ENCODE assay signal across 31 cellular contexts in the genomic region with DNA sequence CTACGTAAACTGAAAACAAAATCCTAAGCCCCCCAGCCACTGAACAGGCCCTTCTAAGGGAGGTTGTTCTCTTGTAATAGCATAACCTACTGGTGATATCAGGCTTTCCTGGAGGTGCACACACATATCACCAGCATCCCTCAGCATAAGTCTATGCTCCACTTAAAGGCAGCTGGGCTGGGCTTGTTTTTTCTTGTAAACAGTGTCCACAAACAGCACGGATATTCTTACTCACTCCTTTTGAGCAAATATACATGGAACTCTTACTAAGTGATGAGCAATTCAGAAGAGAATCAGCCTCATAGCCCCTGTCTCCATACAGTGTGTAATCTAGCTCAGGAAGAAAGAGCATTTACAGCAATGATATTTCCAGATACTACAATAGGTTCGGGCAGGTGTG. TPM values are rescaled to one million over a fixed set of nuclear protein-coding genes. Genes with fewer than 3 reads are reported as not detected.
"Had no signal": no experiment of that assay in that cellular context is flagged by ENCODE, and none has a peak within 500 bp of the region (broad histone marks: within the 10 kb centered on the region; RNA-seq: fewer than 3 reads in every experiment).

No MANE protein-coding gene starts in this region.

- H3K27ac ChIP-seq: colonic mucosa, esophagus squamous epithelium, left lung, psoas muscle, sigmoid colon, testis, tibial artery had no signal

- H3K27ac Mint-ChIP-seq: dendritic cell treated with granulocyte-macrophage colony-stimulating factor and Interleukin-4, amounts not matched to agents 40 ng/mL and 50 ng/mL, for 4 days; endodermal cell; naive thymus-derived CD8-positive, alpha-beta T cell; nephron progenitor cell; stimulated activated memory B cell treated with anti-CD40 and anti-IgM and Interleukin-4, amounts not matched to agents 10 μg/mL and 1 μg/mL and 100 μg/mL, for 72 hours; type B pancreatic cell had no signal

- H3K9me3 Mint-ChIP-seq: dendritic cell treated with granulocyte-macrophage colony-stimulating factor and Interleukin-4, amounts not matched to agents 40 ng/mL and 50 ng/mL, for 4 days; endodermal cell; naive thymus-derived CD8-positive, alpha-beta T cell; nephron progenitor cell; stimulated activated memory B cell treated with anti-CD40 and anti-IgM and Interleukin-4, amounts not matched to agents 10 μg/mL and 1 μg/mL and 100 μg/mL, for 72 hours; type B pancreatic cell had no signal

- H3K27me3 ChIP-seq: colonic mucosa, testis had no signal

- H3K4me3 Mint-ChIP-seq: dendritic cell treated with granulocyte-macrophage colony-stimulating factor and Interleukin-4, amounts not matched to agents 40 ng/mL and 50 ng/mL, for 4 days; endodermal cell; naive thymus-derived CD8-positive, alpha-beta T cell; nephron progenitor cell; stimulated activated memory B cell treated with anti-CD40 and anti-IgM and Interleukin-4, amounts not matched to agents 10 μg/mL and 1 μg/mL and 100 μg/mL, for 72 hours; type B pancreatic cell had no signal

- H3K4me1 Mint-ChIP-seq: naive thymus-derived CD8-positive, alpha-beta T cell; nephron progenitor cell; stimulated activated memory B cell treated with anti-CD40 and anti-IgM and Interleukin-4, amounts not matched to agents 10 μg/mL and 1 μg/mL and 100 μg/mL, for 72 hours had no signal

- H3K36me3 Mint-ChIP-seq: naive thymus-derived CD8-positive, alpha-beta T cell; stimulated activated memory B cell treated with anti-CD40 and anti-IgM and Interleukin-4, amounts not matched to agents 10 μg/mL and 1 μg/mL and 100 μg/mL, for 72 hours; type B pancreatic cell had no signal

- H3K9me3 ChIP-seq: colonic mucosa, esophagus squamous epithelium, left lung, psoas muscle, sigmoid colon, testis, tibial artery had no signal

- DNase-seq: colonic mucosa; effector CD8-positive, alpha-beta T cell; endodermal cell; erythroblast; esophagus squamous epithelium; left cardiac atrium; left lung; naive thymus-derived CD8-positive, alpha-beta T cell; nephron progenitor cell; nucleus accumbens; psoas muscle; right cardiac atrium; sigmoid colon; stimulated activated CD4-positive, alpha-beta T cell treated with anti-CD3 and anti-CD28 coated beads, Interleukin-4, amount 100 ng/mL, for 4 hours; stimulated activated naive CD8-positive, alpha-beta T cell treated with anti-CD3 and anti-CD28 coated beads, Interleukin-15, Interleukin-2, amounts not matched to agents 100 U/mL and 50 U/mL, for 24 hours; substantia nigra; testis; tibial artery had no signal

- H3K4me1 ChIP-seq: colonic mucosa, esophagus squamous epithelium, left lung, psoas muscle, sigmoid colon, testis, tibial artery had no signal

- ATAC-seq: left cardiac atrium; left lung; naive thymus-derived CD8-positive, alpha-beta T cell; psoas muscle; right cardiac atrium; stimulated activated memory B cell treated with anti-CD40 and anti-IgM and Interleukin-4, amounts not matched to agents 10 μg/mL and 1 μg/mL and 100 μg/mL, for 72 hours; stimulated activated naive CD8-positive, alpha-beta T cell treated with anti-CD3 and anti-CD28 coated beads, Interleukin-15, Interleukin-2, amounts not matched to agents 100 U/mL and 50 U/mL, for 24 hours had no signal

- H3K4me3 ChIP-seq: colonic mucosa, esophagus squamous epithelium, left lung, psoas muscle, sigmoid colon, testis, tibial artery had no signal

- H3K36me3 ChIP-seq: colonic mucosa, esophagus squamous epithelium, left lung, sigmoid colon, tibial artery had no signal

RNA-seq across cellular contexts. Expression of a gene that starts 2.4 kb away (rescaled TPM):
- total RNA-seq: chondrocyte; colonic mucosa; frontal cortex; kidney epithelial cell; left cardiac atrium; left lung; lung microvascular endothelial cell; mesenteric fat pad; naive thymus-derived CD8-positive, alpha-beta T cell; osteocyte; psoas muscle; renal cortical epithelial cell; sigmoid colon; skeletal muscle tissue; urinary bladder had no signal
- polyA plus RNA-seq: naive thymus-derived CD8-positive, alpha-beta T cell; psoas muscle; right cardiac atrium; sigmoid colon; urinary bladder had no signal

RNA-seq across cellular contexts. Expression of a gene that starts 5.9 kb away (rescaled TPM):
- total RNA-seq: chondrocyte; colonic mucosa; endodermal cell; frontal cortex; kidney epithelial cell; left lung; lung microvascular endothelial cell; mesenteric fat pad; naive thymus-derived CD8-positive, alpha-beta T cell; osteocyte; psoas muscle; renal cortical epithelial cell had no signal
- polyA plus RNA-seq: naive thymus-derived CD8-positive, alpha-beta T cell; sigmoid colon had no signal

RNA-seq across cellular contexts. Expression of a gene that starts 13.6 kb away (rescaled TPM):
- total RNA-seq: chondrocyte; colonic mucosa; endodermal cell; esophagus squamous epithelium; frontal cortex; kidney epithelial cell; left lung; lung microvascular endothelial cell; mesenteric fat pad; myocyte; naive thymus-derived CD8-positive, alpha-beta T cell; osteocyte; psoas muscle; renal cortical epithelial cell; right cardiac atrium; sigmoid colon; skeletal muscle tissue; urinary bladder had no signal
- polyA plus RNA-seq: naive thymus-derived CD8-positive, alpha-beta T cell; psoas muscle; right cardiac atrium; urinary bladder had no signal
